18 cellular contexts compared by ENCODE assay signal in the genomic region with DNA sequence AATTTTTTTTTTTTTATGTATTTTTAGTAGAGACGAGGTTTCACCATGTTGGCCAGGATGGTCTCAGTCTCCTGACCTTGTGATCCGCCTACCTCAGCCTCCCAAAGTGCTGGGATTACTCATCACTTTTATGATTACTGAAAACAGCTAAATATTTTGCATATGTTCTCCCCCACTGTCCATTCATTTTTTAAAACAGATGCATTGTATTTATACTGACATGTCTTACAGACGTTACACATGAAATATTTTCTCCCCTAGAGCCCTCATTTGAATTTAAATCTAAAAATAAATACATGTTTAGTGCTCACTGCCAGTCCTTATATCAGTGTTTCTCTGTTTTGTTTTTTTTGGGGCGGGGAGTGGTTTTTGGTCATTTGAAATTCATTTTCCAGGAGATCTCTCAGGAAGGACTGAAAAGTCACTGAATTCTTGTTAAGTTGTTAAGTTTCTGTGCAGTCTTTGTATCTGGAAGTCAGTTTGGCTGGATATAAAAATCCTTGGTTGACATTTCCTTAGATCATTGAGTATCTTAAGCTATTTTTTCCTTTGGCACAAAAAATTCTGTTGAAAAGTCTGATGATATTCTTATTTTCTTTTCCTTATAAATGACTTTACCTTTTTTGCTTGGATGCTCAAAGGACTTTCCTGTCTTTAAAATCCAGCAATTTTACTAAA. TPM values are rescaled to one million over a fixed set of nuclear protein-coding genes. Genes with fewer than 3 reads are reported as not detected.
DNase-seq lines count a peak whose midpoint lies in the region; ATAC-seq, FAIRE-seq and TF ChIP-seq lines count a peak whose summit lies in the region.
"Had no signal": no experiment of that assay in that cellular context is flagged by ENCODE, and none has a peak within 500 bp of the region (broad histone marks: within the 10 kb centered on the region; RNA-seq: fewer than 3 reads in every experiment).

No MANE protein-coding gene starts in this region.

- TF ChIP-seq POLR2A in GM12878 (IDR thresholded peaks at IDR 0.05; ENCODE audit: low read depth, low read length): no peak

- CTCF ChIA-PET in OCI-LY7 (lab: Charles Lee; ENCODE audit: unreplicated experiment) (no interaction called here), GM12878 (lab: Yijun Ruan, JAX) (interaction anchor here (0.6 kb wide), 1 partner anchor 274 kb away, joined by 3 read pairs; no protein-coding TSS in a partner anchor)

- SMC1A ChIA-PET in GM12878 (lab: Charles Lee; ENCODE audit: uncharacterized antibody, unreplicated experiment): no interaction called here

- no peak overlapping the region for H3K4me3 Mint-ChIP-seq in stimulated activated effector memory CD8-positive, alpha-beta T cell treated with anti-CD3 and anti-CD28 coated beads, Interleukin-12 subunit alpha, Interleukin-12 subunit beta, amount 100 ng/mL, for 72 hours
- H3K4me3 Mint-ChIP-seq: B cell; CD8-positive, alpha-beta T cell; H9 had no signal

- ATAC-seq in HG03442 (IDR thresholded peaks at IDR 0.05; ENCODE audit: unreplicated experiment) (peak; percentile 50), GM12878 (no peak), GM21576 (IDR thresholded peaks at IDR 0.05; ENCODE audit: unreplicated experiment) (no peak)
- ATAC-seq in stimulated activated effector memory CD8-positive, alpha-beta T cell treated with anti-CD3 and anti-CD28 coated beads, Interleukin-12 subunit alpha, Interleukin-12 subunit beta, amount 100 ng/mL, for 72 hours: no peak
- ATAC-seq: CD8-positive, alpha-beta T cell had no signal

- H3K9ac ChIP-seq in GM12878 (ENCODE audit: control insufficient read depth, insufficient read depth, low read length): no peak overlapping the region
- H3K9ac ChIP-seq: BLaER1 treated with 17β-estradiol and CSF1 and Interleukin-3, amounts not matched to agents 10 nM and 100 nM had no signal

- H2AFZ ChIP-seq in OCI-LY7 (ENCODE audit: low read length) (no peak overlapping the region), GM12878 (ENCODE audit: control insufficient read depth, low read depth, low read length) (no peak overlapping the region)

- H3K4me1 ChIP-seq in OCI-LY7 (ENCODE audit: insufficient read depth, low read length, poor library complexity, severe bottlenecking) (no peaks in the 10 kb centered on the region), GM12878 (ENCODE audit: control insufficient read depth, insufficient read depth, low read length) (no peaks in the 10 kb centered on the region)
- H3K4me1 ChIP-seq: BLaER1 treated with 17β-estradiol and CSF1 and Interleukin-3, amounts not matched to agents 10 nM and 100 nM had no signal

- H3K79me2 ChIP-seq in OCI-LY7 (ENCODE audit: insufficient read depth, low read depth, low read length) (0 out of 2 replicates have a peak, but pooled peaks cover 3% of the 10 kb centered on the region), GM12878 (ENCODE audit: control insufficient read depth, insufficient read depth, low read length) (no peaks in the 10 kb centered on the region)

- TF ChIP-seq EP300 in GM12878 (IDR thresholded peaks at IDR 0.05; ENCODE audit: borderline replicate concordance in 1 of 2, control insufficient read depth in 1 of 2, low read depth in 2 of 2, low read length in 2 of 2): no peak

- DNase-seq in OCI-LY7 (ENCODE audit: low spot score): peak; percentile 12
- no peak for DNase-seq in GM12878 (ENCODE audit: low read depth, low spot score)
- DNase-seq in stimulated activated effector memory CD8-positive, alpha-beta T cell treated with anti-CD3 and anti-CD28 coated beads, Interleukin-12 subunit alpha, Interleukin-12 subunit beta, amount 100 ng/mL, for 72 hours (ENCODE audit: low spot score in 2 of 2): no peak
- no peak for DNase-seq in medulla oblongata (ENCODE audit: extremely low spot score)
- DNase-seq: Calu3; CD8-positive, alpha-beta T cell; DMS79 treated with DMSO at 0.1 percent for 48 hours; GF-D8; H9; IMR-90; KG1 had no signal

- POLR2A ChIA-PET in OCI-LY7 (lab: Charles Lee) (interaction anchor here (0.7 kb wide), 1 partner anchor 25 kb away, joined by 3 read pairs; no protein-coding TSS in a partner anchor), GM12878 (lab: Charles Lee) (no interaction called here)

- peaks cover 99% of the 10 kb centered on the region for H3K36me3 Mint-ChIP-seq in stimulated activated effector memory CD8-positive, alpha-beta T cell treated with anti-CD3 and anti-CD28 coated beads, Interleukin-12 subunit alpha, Interleukin-12 subunit beta, amount 100 ng/mL, for 72 hours

- intact Hi-C loops in OCI-LY7 (cut with micrococcal nuclease; ENCODE audit: unreplicated experiment) (no loop called here), GM12878 (cut with micrococcal nuclease; ENCODE audit: unreplicated experiment) (no loop called here)

- no peak for FAIRE-seq in GM12878 (lab: Jason Lieb, UNC)
- FAIRE-seq: GM19239, H1 had no signal

- in situ Hi-C loops in GM12878 (cut with MboI): loop anchor here (25.0 kb wide), 1 partner anchor 1206 kb away; a partner anchor contains a TSS

- H3K9me2 ChIP-seq in OCI-LY7 (ENCODE audit: insufficient read depth, low read length): no peaks in the 10 kb centered on the region

- H3K9me3 ChIP-seq in OCI-LY7 (ENCODE audit: low read length): peaks cover 15% of the 10 kb centered on the region; the same call in 1 of the 2 replicates
- H3K9me3 ChIP-seq in GM12878 (replicated peaks; ENCODE audit: control insufficient read depth, insufficient read depth, low read length): peaks cover 7% of the 10 kb centered on the region; the same call in 2 of the 3 replicates

- 2% methylated on average over 4 of the region's 4 CpGs for WGBS in GM12878 (ENCODE audit: insufficient coverage, insufficient replicate concordance, low lambda C conversion rate, missing lambda C conversion rate)

- RAD21 ChIA-PET in GM12878 (lab: Charles Lee; ENCODE audit: unreplicated experiment): no interaction called here

- BruUV-seq in OCI-LY7 (replicated peaks; lab: Mats Ljungman, UMichigan) (no TSS peak), GM12878 (replicated peaks; lab: Mats Ljungman, UMichigan) (no TSS peak)

- H3K36me3 ChIP-seq in OCI-LY7 (ENCODE audit: insufficient read depth, low read length) (peaks cover 100% of the 10 kb centered on the region), GM12878 (ENCODE audit: control insufficient read depth in 2 of 2, insufficient read depth in 2 of 2, low read length in 1 of 2) (peaks cover 2 to 14% of the 10 kb centered on the region in 2 experiments)

- no peaks in the 10 kb centered on the region for H4K20me1 ChIP-seq in OCI-LY7 (ENCODE audit: insufficient read depth, low read length)
- no peaks in the 10 kb centered on the region for H4K20me1 ChIP-seq in GM12878 (ENCODE audit: control insufficient read depth, insufficient read depth)

- H3K27me3 ChIP-seq in GM12878 (replicated peaks in 1 of 2; ENCODE audit: control insufficient read depth in 2 of 2, insufficient read depth in 2 of 2, low read length in 1 of 2): no peaks in the 10 kb centered on the region
- H3K27me3 ChIP-seq: BLaER1 treated with 17β-estradiol and CSF1 and Interleukin-3, amounts not matched to agents 10 nM and 100 nM had no signal

- H3K4me3 ChIP-seq in OCI-LY7 (ENCODE audit: low read depth, low read length, poor library complexity, severe bottlenecking) (no peak overlapping the region), GM12878 (no peak overlapping the region)

- no peaks in the 10 kb centered on the region for H3K9me3 Mint-ChIP-seq in stimulated activated effector memory CD8-positive, alpha-beta T cell treated with anti-CD3 and anti-CD28 coated beads, Interleukin-12 subunit alpha, Interleukin-12 subunit beta, amount 100 ng/mL, for 72 hours
- H3K9me3 Mint-ChIP-seq: H9 had no signal

- TF ChIP-seq RAD21 in GM12878 (IDR thresholded peaks at IDR 0.05; ENCODE audit: insufficient read depth, low read depth, low read length): no peak

- H3K27ac ChIP-seq in OCI-LY7 (ENCODE audit: low read depth, low read length, poor library complexity, severe bottlenecking) (no peak overlapping the region), GM12878 (ENCODE audit: control insufficient read depth, insufficient read depth) (no peak overlapping the region)
- H3K27ac ChIP-seq: BLaER1 treated with 17β-estradiol and CSF1 and Interleukin-3, amounts not matched to agents 10 nM and 100 nM; HL-60 had no signal

- H3K4me2 ChIP-seq in OCI-LY7 (ENCODE audit: low read length) (no peak overlapping the region), GM12878 (ENCODE audit: control insufficient read depth, insufficient read depth) (no peak overlapping the region)
- H3K4me2 ChIP-seq: BLaER1 treated with 17β-estradiol and CSF1 and Interleukin-3, amounts not matched to agents 10 nM and 100 nM had no signal

- peaks cover 15% of the 10 kb centered on the region for H3K4me1 Mint-ChIP-seq in stimulated activated effector memory CD8-positive, alpha-beta T cell treated with anti-CD3 and anti-CD28 coated beads, Interleukin-12 subunit alpha, Interleukin-12 subunit beta, amount 100 ng/mL, for 72 hours
- H3K4me1 Mint-ChIP-seq: H9 had no signal

- TF ChIP-seq CTCF in OCI-LY7 (conservative IDR thresholded peaks at IDR 0.05; ENCODE audit: low read length) (no peak), GM12878 (IDR thresholded peaks at IDR 0.05 in 2 of 3, conservative IDR thresholded peaks at IDR 0.05 in 1 of 3; ENCODE audit: control insufficient read depth in 2 of 3, extremely low read depth in 1 of 3, insufficient read depth in 1 of 3, low read depth in 3 of 3, low read length in 3 of 3) (no peak)

- H3K27ac Mint-ChIP-seq in stimulated activated effector memory CD8-positive, alpha-beta T cell treated with anti-CD3 and anti-CD28 coated beads, Interleukin-12 subunit alpha, Interleukin-12 subunit beta, amount 100 ng/mL, for 72 hours: peak overlapping the region; percentile 26
- H3K27ac Mint-ChIP-seq: B cell; CD8-positive, alpha-beta T cell; H9 had no signal

TF ChIP-seq in GM12878, 131 proteins besides CTCF, POLR2A, EP300 and RAD21 (continues in another document):
- peak; percentile 35; the same call in 1 of the 2 replicates for TF ChIP-seq JUNB (IDR thresholded peaks at IDR 0.05)

RNA-seq across cellular contexts. Expression of a gene that starts 9.3 kb away (rescaled TPM):
- total RNA-seq in OCI-LY7 (2014; rRNA removed; shearing (Covaris generic)): 60.8 and 94.5 TPM in 2 replicates
- total RNA-seq in OCI-LY7 (2022) (34.4 and 42.2 TPM in 2 replicates), GM12878 (2014; rRNA removed) (20.1 and 32.6 TPM in 2 replicates), GM12878 (2014; rRNA removed; fragmentation: Illumina TruSeq; extraction: Trizol) (11.9 and 12.7 TPM in 2 replicates), GM12878 (2021) (21.8 and 25.1 TPM in 2 replicates)
- 52.2 and 59.4 TPM in 2 replicates for total RNA-seq in GM12878 (2013; cell fraction: nucleolus; rRNA removed)
- 6.0 TPM for polyA plus RNA-seq in GM12878 (2011; ENCODE audit: low read depth)
- polyA plus RNA-seq in GM12878 (2011; rRNA removed) (15.7 and 16.0 TPM in 2 replicates), GM12878 (2014; fragmentation: Illumina TruSeq; extraction: Trizol) (11.5 and 15.4 TPM in 2 replicates), GM12878 (2014; fragmentation: Nextera tagmentation; extraction: Ambion mirVana) (1 to 10 TPM; 5.5 to 9.4 TPM), GM12878 (2014; rRNA removed) (26.4 TPM in 2 replicates), GM12878 (2016; fragmentation: Nextera tagmentation; extraction: Ambion mirVana) (10 to 100 TPM; 24.0 to 25.6 TPM)
- polyA plus RNA-seq in GM12878 (2011; cell fraction: cytosol; rRNA removed): 42.9 and 46.3 TPM in 2 replicates
- 26.8 and 45.0 TPM in 2 replicates for polyA plus RNA-seq in GM12878 (2011; cell fraction: nucleus; rRNA removed)
- polyA plus RNA-seq in GM12878 (2012): 10.2 and 11.6 TPM in 2 replicates
- polyA minus RNA-seq in GM12878 (2011; rRNA and poly(A)+ RNA removed): 23.8 and 30.2 TPM in 2 replicates
- 15.1 and 17.0 TPM in 2 replicates for polyA minus RNA-seq in GM12878 (2011; cell fraction: cytosol; rRNA and poly(A)+ RNA removed)
- polyA minus RNA-seq in GM12878 (2011; cell fraction: nucleus; rRNA and poly(A)+ RNA removed): 14.1 and 27.7 TPM in 2 replicates
